Comparison of ENCODE assay signal across 22 cellular contexts in the genomic region with DNA sequence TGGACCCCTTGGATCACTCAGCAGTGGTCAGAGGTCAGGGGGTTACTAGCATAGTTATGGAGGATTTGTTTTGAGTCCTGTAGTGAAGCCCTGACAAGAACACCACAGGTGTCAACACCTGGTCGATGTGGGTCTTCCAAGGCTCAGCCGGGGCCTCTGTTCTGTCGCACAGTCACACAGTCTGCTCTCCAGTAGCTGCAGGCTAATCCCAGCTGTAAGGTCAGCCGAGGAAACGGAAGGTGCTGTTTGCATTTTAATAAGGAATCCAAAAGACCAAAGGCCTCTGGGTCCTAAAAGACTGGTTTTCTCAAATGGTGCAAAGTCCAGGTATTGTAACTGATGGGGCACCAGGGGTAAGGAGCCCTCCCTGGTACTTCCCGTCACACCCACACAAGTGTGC.
DNase-seq lines count a peak whose midpoint lies in the region; ATAC-seq and TF ChIP-seq lines count a peak whose summit lies in the region.
"Had no signal": no experiment of that assay in that cellular context is flagged by ENCODE, and none has a peak within 500 bp of the region (broad histone marks: within the 10 kb centered on the region; RNA-seq: fewer than 3 reads in every experiment).

No MANE protein-coding gene starts in this region.

- DNase-seq in Caco-2 (peak; percentile 33 to 49), Panc1 (ENCODE audit: low read depth, low spot score) (no peak), esophagus muscularis mucosa (ENCODE audit: extremely low spot score) (no peak), neural progenitor cell (ENCODE audit: low spot score) (peak; percentile 55), LoVo (ENCODE audit: low spot score) (no peak), uterus (no peak), smooth muscle cell (lab: John Stamatoyannopoulos, UW; ENCODE audit: unreplicated experiment) (no peak), OCI-LY7 (ENCODE audit: low spot score) (no peak)
- DNase-seq: activated CD4-positive, alpha-beta T cell treated with anti-CD3 and anti-CD28 coated beads, Interleukin-2, amount 10 ng/mL, durations not matched to agents 7 days and 5 days; activated CD8-positive, alpha-beta memory T cell treated with anti-CD3 and anti-CD28 coated beads, Interleukin-2, amount 10 ng/mL, durations not matched to agents 7 days and 5 days; DMS 273 treated with DMSO at 0.1 percent for 48 hours; effector memory CD4-positive, alpha-beta T cell; mammary epithelial cell; naive thymus-derived CD4-positive, alpha-beta T cell; NCI-H1694 treated with DMSO at 0.1 percent for 48 hours; ovary; PC-3; T-helper 17 cell had no signal

- H3K27ac Mint-ChIP-seq in Caco-2 (ENCODE audit: unreplicated experiment) (no peak overlapping the region), neural progenitor cell (no peak overlapping the region)
- H3K27ac Mint-ChIP-seq: activated CD4-positive, alpha-beta T cell treated with anti-CD3 and anti-CD28 coated beads, Interleukin-2, amount 10 ng/mL, durations not matched to agents 7 days and 5 days; activated CD8-positive, alpha-beta memory T cell treated with anti-CD3 and anti-CD28 coated beads, Interleukin-2, amount 10 ng/mL, durations not matched to agents 7 days and 5 days; activated T-helper 1 cell treated with anti-CD3 and anti-CD28 coated beads, Interleukin-12 subunit alpha, Interleukin-12 subunit beta, Interleukin-2, Interleukin-4 antibody, amounts not matched to agents 30 ng/mL and 10 ng/mL and 1 ng/mL, durations not matched to agents 14 hours and 24 hours and 36 hours; naive thymus-derived CD4-positive, alpha-beta T cell; T-helper 17 cell had no signal

- no peaks in the 10 kb centered on the region for H3K9me2 ChIP-seq in OCI-LY7 (ENCODE audit: insufficient read depth, low read length)

- H3K9me3 Mint-ChIP-seq in Caco-2 (ENCODE audit: unreplicated experiment) (no peaks in the 10 kb centered on the region), neural progenitor cell (peaks cover 2% of the 10 kb centered on the region)
- H3K9me3 Mint-ChIP-seq: activated CD4-positive, alpha-beta T cell treated with anti-CD3 and anti-CD28 coated beads, Interleukin-2, amount 10 ng/mL, durations not matched to agents 7 days and 5 days; activated T-helper 1 cell treated with anti-CD3 and anti-CD28 coated beads, Interleukin-12 subunit alpha, Interleukin-12 subunit beta, Interleukin-2, Interleukin-4 antibody, amounts not matched to agents 30 ng/mL and 10 ng/mL and 1 ng/mL, durations not matched to agents 14 hours and 24 hours and 36 hours; naive thymus-derived CD4-positive, alpha-beta T cell had no signal

- H4K20me1 ChIP-seq in neural progenitor cell (ENCODE audit: low read depth) (no peaks in the 10 kb centered on the region), smooth muscle cell (ENCODE audit: low read depth) (no peaks in the 10 kb centered on the region), OCI-LY7 (ENCODE audit: insufficient read depth, low read length) (no peaks in the 10 kb centered on the region)

- intact Hi-C loops in Caco-2 (cut with micrococcal nuclease; ENCODE audit: unreplicated experiment) (loop anchor here (2.0 to 5.0 kb wide), 5 partner anchors 38 to 128 kb away; no protein-coding TSS in a partner anchor), Panc1 (cut with micrococcal nuclease; ENCODE audit: unreplicated experiment) (no loop called here), esophagus muscularis mucosa (cut with DNase I) (no loop called here), uterus (cut with DNase I; ENCODE audit: low total_unique reads) (no loop called here), OCI-LY7 (cut with micrococcal nuclease; ENCODE audit: unreplicated experiment) (no loop called here)

- H3K4me3 ChIP-seq in Caco-2 (ENCODE audit: low read depth, low read length) (no peak overlapping the region), Panc1 (ENCODE audit: low read depth in 2 of 2, low read length in 2 of 2) (no peak overlapping the region), esophagus muscularis mucosa (no peak overlapping the region), neural progenitor cell (no peak overlapping the region), uterus (no peak overlapping the region), smooth muscle cell (no peak overlapping the region), OCI-LY7 (ENCODE audit: low read depth, low read length, poor library complexity, severe bottlenecking) (no peak overlapping the region)
- H3K4me3 ChIP-seq: ovary, right lobe of liver, vagina had no signal

- POLR2A ChIA-PET in Caco-2 (lab: Charles Lee) (no interaction called here), Panc1 (lab: Charles Lee) (no interaction called here), OCI-LY7 (lab: Charles Lee) (no interaction called here)

- no peaks in the 10 kb centered on the region for H3K4me1 Mint-ChIP-seq in Caco-2 (ENCODE audit: low read depth, unreplicated experiment)
- peaks cover 51% of the 10 kb centered on the region for H3K4me1 Mint-ChIP-seq in neural progenitor cell
- H3K4me1 Mint-ChIP-seq: activated CD8-positive, alpha-beta memory T cell treated with anti-CD3 and anti-CD28 coated beads, Interleukin-2, amount 10 ng/mL, durations not matched to agents 7 days and 5 days; CD14-positive monocyte; T-helper 17 cell had no signal

- peak overlapping the region; percentile 29; the same call in 1 of the 2 replicates for H3K27ac ChIP-seq in Panc1 (ENCODE audit: low read length)
- H3K27ac ChIP-seq in esophagus muscularis mucosa (replicated peaks in 1 of 4), result peak overlapping the region in 3 of 4 donors; percentile 5 to 45 (median 40)
- no peak overlapping the region for H3K27ac ChIP-seq in neural progenitor cell
- H3K27ac ChIP-seq in uterus, result no peak overlapping the region
- no peak overlapping the region for H3K27ac ChIP-seq in smooth muscle cell (ENCODE audit: low read depth)
- no peak overlapping the region for H3K27ac ChIP-seq in OCI-LY7 (ENCODE audit: low read depth, low read length, poor library complexity, severe bottlenecking)
- H3K27ac ChIP-seq: ovary, right lobe of liver, vagina had no signal

- ATAC-seq in Panc1, result no peak
- ATAC-seq: activated CD8-positive, alpha-beta memory T cell treated with anti-CD3 and anti-CD28 coated beads, Interleukin-2, amount 10 ng/mL, durations not matched to agents 7 days and 5 days; naive thymus-derived CD4-positive, alpha-beta T cell; PC-3; T-helper 17 cell had no signal

- in situ Hi-C loops in Panc1 (cut with HindIII; ENCODE audit: low pct_unique_long_range_greater_than_20kb, low sequenced_read_pairs), result no loop called here

- 60% methylated on average over 4 of the region's 6 CpGs for WGBS in esophagus muscularis mucosa
- WGBS in smooth muscle cell (ENCODE audit: low lambda C conversion rate), result 60% methylated on average over 6 of the region's 6 CpGs

- H2AFZ ChIP-seq in neural progenitor cell (replicated peaks) (no peak overlapping the region), smooth muscle cell (ENCODE audit: low read depth) (no peak overlapping the region), OCI-LY7 (ENCODE audit: low read length) (no peak overlapping the region)

- H3K4me3 Mint-ChIP-seq in Caco-2 (ENCODE audit: unreplicated experiment) (no peak overlapping the region), neural progenitor cell (peak overlapping the region; percentile 55)
- H3K4me3 Mint-ChIP-seq: activated CD4-positive, alpha-beta T cell treated with anti-CD3 and anti-CD28 coated beads, Interleukin-2, amount 10 ng/mL, durations not matched to agents 7 days and 5 days; activated CD8-positive, alpha-beta memory T cell treated with anti-CD3 and anti-CD28 coated beads, Interleukin-2, amount 10 ng/mL, durations not matched to agents 7 days and 5 days; activated T-helper 1 cell treated with anti-CD3 and anti-CD28 coated beads, Interleukin-12 subunit alpha, Interleukin-12 subunit beta, Interleukin-2, Interleukin-4 antibody, amounts not matched to agents 30 ng/mL and 10 ng/mL and 1 ng/mL, durations not matched to agents 14 hours and 24 hours and 36 hours; CD14-positive monocyte; naive thymus-derived CD4-positive, alpha-beta T cell; T-helper 17 cell had no signal

- H3F3A ChIP-seq in neural progenitor cell (ENCODE audit: low read depth) (peaks cover 59% of the 10 kb centered on the region), smooth muscle cell (ENCODE audit: low read depth) (no peaks in the 10 kb centered on the region)

- TF ChIP-seq POLR2A in esophagus muscularis mucosa (IDR thresholded peaks at IDR 0.05; ENCODE audit: low read depth) (no peak), uterus (IDR thresholded peaks at IDR 0.05) (no peak)

- no peaks in the 10 kb centered on the region for H3K27me3 ChIP-seq in Caco-2 (replicated peaks; ENCODE audit: control insufficient read depth, insufficient read depth, low read length)
- no peaks in the 10 kb centered on the region for H3K27me3 ChIP-seq in Panc1 (ENCODE audit: control insufficient read depth, insufficient read depth, low read length)
- H3K27me3 ChIP-seq in esophagus muscularis mucosa, result peaks cover 0 to 5% (median 0%) of the 10 kb centered on the region in 4 donors
- H3K27me3 ChIP-seq in neural progenitor cell, result no peaks in the 10 kb centered on the region
- no peaks in the 10 kb centered on the region for H3K27me3 ChIP-seq in uterus
- H3K27me3 ChIP-seq in smooth muscle cell (ENCODE audit: low read depth), result peaks cover 10% of the 10 kb centered on the region
- H3K27me3 ChIP-seq: ovary, right lobe of liver, vagina had no signal

- H3K27me3 Mint-ChIP-seq in Caco-2 (ENCODE audit: insufficient read depth, unreplicated experiment) (no peaks in the 10 kb centered on the region), neural progenitor cell (ENCODE audit: insufficient read depth, low read depth) (peaks cover 38% of the 10 kb centered on the region)

- H3K36me3 Mint-ChIP-seq in Caco-2 (ENCODE audit: insufficient read depth, unreplicated experiment) (no peaks in the 10 kb centered on the region), neural progenitor cell (no peaks in the 10 kb centered on the region)
- H3K36me3 Mint-ChIP-seq: activated CD8-positive, alpha-beta memory T cell treated with anti-CD3 and anti-CD28 coated beads, Interleukin-2, amount 10 ng/mL, durations not matched to agents 7 days and 5 days; CD14-positive monocyte; naive thymus-derived CD4-positive, alpha-beta T cell had no signal

- TF ChIP-seq EP300 in esophagus muscularis mucosa (IDR thresholded peaks at IDR 0.05), result no peak

- no peak for TF ChIP-seq CTCF in Caco-2 (IDR thresholded peaks at IDR 0.05; ENCODE audit: insufficient read depth in 1 of 2, low read depth in 1 of 2, low read length in 1 of 2, severe bottlenecking in 1 of 2, unreplicated experiment in 1 of 2)
- TF ChIP-seq CTCF in Panc1 (IDR thresholded peaks at IDR 0.05), result no peak
- no peak for TF ChIP-seq CTCF in esophagus muscularis mucosa (IDR thresholded peaks at IDR 0.05)
- TF ChIP-seq CTCF in neural progenitor cell (IDR thresholded peaks at IDR 0.05), result no peak
- TF ChIP-seq CTCF in uterus (IDR thresholded peaks at IDR 0.05), result no peak
- TF ChIP-seq CTCF in smooth muscle cell (IDR thresholded peaks at IDR 0.05; ENCODE audit: borderline replicate concordance, insufficient read depth, poor library complexity, severe bottlenecking), result no peak
- no peak for TF ChIP-seq CTCF in OCI-LY7 (conservative IDR thresholded peaks at IDR 0.05; ENCODE audit: low read length)

- CTCF ChIA-PET in Caco-2 (lab: Charles Lee), result interaction anchor here (1.0 to 1.2 kb wide), 2 partner anchors 30 to 67 kb away, joined by 3 read pairs; no protein-coding TSS in a partner anchor
- CTCF ChIA-PET in Panc1 (lab: Charles Lee), result no interaction called here
- CTCF ChIA-PET in OCI-LY7 (lab: Charles Lee; ENCODE audit: unreplicated experiment), result no interaction called here

- H3K4me2 ChIP-seq in neural progenitor cell, result peak overlapping the region; percentile 19
- H3K4me2 ChIP-seq in smooth muscle cell, result no peak overlapping the region
- H3K4me2 ChIP-seq in OCI-LY7 (ENCODE audit: low read length), result no peak overlapping the region

- H3K79me2 ChIP-seq in neural progenitor cell (ENCODE audit: low read depth), result no peaks in the 10 kb centered on the region
- H3K79me2 ChIP-seq in smooth muscle cell (ENCODE audit: low read depth), result no peaks in the 10 kb centered on the region
- no peaks in the 10 kb centered on the region for H3K79me2 ChIP-seq in OCI-LY7 (ENCODE audit: insufficient read depth, low read depth, low read length)

- peaks cover 10% of the 10 kb centered on the region; the same call in 1 of the 2 replicates for H3K4me1 ChIP-seq in Caco-2
- H3K4me1 ChIP-seq in Panc1 (ENCODE audit: control insufficient read depth, insufficient read depth, low read length), result no peaks in the 10 kb centered on the region
- no peaks in the 10 kb centered on the region for H3K4me1 ChIP-seq in esophagus muscularis mucosa
- peaks cover 56% of the 10 kb centered on the region for H3K4me1 ChIP-seq in neural progenitor cell
- no peaks in the 10 kb centered on the region for H3K4me1 ChIP-seq in uterus
- peaks cover 18% of the 10 kb centered on the region for H3K4me1 ChIP-seq in smooth muscle cell (ENCODE audit: low read depth)
- H3K4me1 ChIP-seq in OCI-LY7 (ENCODE audit: insufficient read depth, low read length, poor library complexity, severe bottlenecking), result no peaks in the 10 kb centered on the region
- H3K4me1 ChIP-seq: right lobe of liver, vagina had no signal

- no peak overlapping the region for H3K9ac ChIP-seq in neural progenitor cell
- H3K9ac ChIP-seq in smooth muscle cell (ENCODE audit: low read depth), result no peak overlapping the region

- no peaks in the 10 kb centered on the region for H3K36me3 ChIP-seq in Caco-2 (ENCODE audit: control insufficient read depth, insufficient read depth, low read length)
- H3K36me3 ChIP-seq in Panc1 (ENCODE audit: control insufficient read depth, insufficient read depth, low read length), result no peaks in the 10 kb centered on the region
- H3K36me3 ChIP-seq in esophagus muscularis mucosa, result no peaks in the 10 kb centered on the region
- H3K36me3 ChIP-seq in neural progenitor cell, result no peaks in the 10 kb centered on the region
- no peaks in the 10 kb centered on the region for H3K36me3 ChIP-seq in uterus
- no peaks in the 10 kb centered on the region for H3K36me3 ChIP-seq in smooth muscle cell (ENCODE audit: low read depth)
- no peaks in the 10 kb centered on the region for H3K36me3 ChIP-seq in OCI-LY7 (ENCODE audit: insufficient read depth, low read length)
- H3K36me3 ChIP-seq: ovary, right lobe of liver, vagina had no signal

- H3K9me3 ChIP-seq in Caco-2 (no peaks in the 10 kb centered on the region), Panc1 (ENCODE audit: control insufficient read depth, insufficient read depth, low read depth, low read length) (no peaks in the 10 kb centered on the region), esophagus muscularis mucosa (no peaks in the 10 kb centered on the region), neural progenitor cell (ENCODE audit: low read depth) (no peaks in the 10 kb centered on the region), uterus (no peaks in the 10 kb centered on the region), smooth muscle cell (replicated peaks; ENCODE audit: low read depth) (no peaks in the 10 kb centered on the region), OCI-LY7 (ENCODE audit: low read length) (no peaks in the 10 kb centered on the region)
- H3K9me3 ChIP-seq: ovary, right lobe of liver, vagina had no signal

- BruUV-seq in Caco-2 (replicated peaks; lab: Mats Ljungman, UMichigan), result no TSS peak
- no TSS peak for BruUV-seq in Panc1 (replicated peaks; lab: Mats Ljungman, UMichigan)
- BruUV-seq in OCI-LY7 (replicated peaks; lab: Mats Ljungman, UMichigan), result no TSS peak

Comparison
In these comparisons a context has a peak if more than half of its experiments do, and no peak if none do; other contexts are left out.
1. DNase-seq: peak in Caco-2 (2 of 2) and neural progenitor cell (single experiment); none in Panc1 (single experiment), esophagus muscularis mucosa (single experiment), LoVo (single experiment), uterus (0 of 2), smooth muscle cell (single experiment) and OCI-LY7 (single experiment).
2. H3K27ac ChIP-seq: peak in Panc1 (single experiment) and esophagus muscularis mucosa (3 of 4); none in neural progenitor cell (single experiment), uterus (0 of 2), smooth muscle cell (single experiment) and OCI-LY7 (single experiment).